12 cellular contexts compared by ENCODE assay signal in the genomic region with DNA sequence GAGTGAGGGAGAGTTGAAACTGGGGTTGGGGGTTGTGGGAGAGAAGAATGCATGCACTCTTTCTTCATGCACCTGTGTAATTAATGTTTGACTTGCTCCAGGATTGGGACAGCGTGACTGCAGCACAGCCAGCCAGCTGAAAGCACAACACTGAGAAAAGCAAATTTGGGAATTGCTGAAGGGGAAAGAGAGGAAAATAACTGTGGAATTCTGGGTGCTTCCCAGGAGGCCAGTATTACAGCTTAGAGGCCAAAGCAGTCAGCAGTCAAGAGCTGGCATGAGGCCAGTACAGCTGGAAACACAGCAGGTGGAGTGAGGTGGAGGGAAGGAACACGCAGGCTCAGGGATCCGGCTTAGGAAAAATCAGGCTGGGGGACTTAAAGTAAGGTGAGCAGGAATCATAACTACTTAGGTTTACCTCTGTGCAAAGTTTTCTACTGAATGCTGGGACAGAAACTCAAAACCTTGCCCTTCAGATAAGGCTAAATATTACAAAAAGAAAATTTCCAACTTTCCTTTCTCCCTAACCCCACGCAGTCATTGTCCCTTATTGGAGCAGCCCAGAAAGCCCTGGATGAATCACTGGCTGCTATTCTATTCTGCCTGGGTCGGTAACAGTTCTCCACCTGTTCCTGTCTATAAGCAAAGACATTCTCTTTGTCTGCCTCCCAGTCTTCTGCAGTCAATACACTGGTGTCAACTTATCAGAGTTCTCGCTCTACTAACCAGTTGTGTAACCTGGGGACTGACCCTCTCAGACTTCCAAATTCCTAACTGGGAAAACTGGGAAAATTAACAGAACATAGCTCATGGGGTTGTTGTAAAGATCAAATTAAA.
DNase-seq lines count a peak whose midpoint lies in the region; ATAC-seq and TF ChIP-seq lines count a peak whose summit lies in the region.
"Had no signal": no experiment of that assay in that cellular context is flagged by ENCODE, and none has a peak within 500 bp of the region (broad histone marks: within the 10 kb centered on the region; RNA-seq: fewer than 3 reads in every experiment).

No MANE protein-coding gene starts in this region.

- H3K4me1 Mint-ChIP-seq in GM23338, result peaks cover 15% of the 10 kb centered on the region
- H3K4me1 Mint-ChIP-seq in progenitor cell of endocrine pancreas (ENCODE audit: low read depth), result peaks cover 57% of the 10 kb centered on the region
- no peaks in the 10 kb centered on the region for H3K4me1 Mint-ChIP-seq in CD4-positive, alpha-beta memory T cell
- H3K4me1 Mint-ChIP-seq in activated T-cell treated with anti-CD3 and anti-CD28 coated beads, Interleukin-2, amount 50 U/mL, for 24 hours (ENCODE audit: low read depth), result no peaks in the 10 kb centered on the region
- H3K4me1 Mint-ChIP-seq in T-helper 2 cell treated with Interferon-gamma antibody and Interleukin-4, amounts not matched to agents 5 μg/mL and 100 μg/mL, for 36 hours (ENCODE audit: low read depth), result no peaks in the 10 kb centered on the region
- H3K4me1 Mint-ChIP-seq: naive thymus-derived CD4-positive, alpha-beta T cell had no signal

- intact Hi-C loops in CD4-positive, alpha-beta memory T cell (cut with micrococcal nuclease), result no loop called here

- peaks cover 2% of the 10 kb centered on the region; the same call in 1 of the 2 replicates for H3K4me1 ChIP-seq in GM23338 (ENCODE audit: insufficient read depth)
- no peaks in the 10 kb centered on the region for H3K4me1 ChIP-seq in CD4-positive, alpha-beta memory T cell (ENCODE audit: insufficient read depth, low read length)
- H3K4me1 ChIP-seq: uterus had no signal

- TF ChIP-seq CTCF in GM23338 (conservative IDR thresholded peaks at IDR 0.05; ENCODE audit: low read depth in 2 of 2) (no peak), fibroblast of pulmonary artery (IDR thresholded peaks at IDR 0.05; ENCODE audit: low read length, missing control alignments) (no peak), progenitor cell of endocrine pancreas (IDR thresholded peaks at IDR 0.05; ENCODE audit: unreplicated experiment) (no peak)

- peaks cover 3% of the 10 kb centered on the region for H3K27me3 Mint-ChIP-seq in GM23338 (ENCODE audit: insufficient read depth, low read depth, poor library complexity)
- no peaks in the 10 kb centered on the region for H3K27me3 Mint-ChIP-seq in progenitor cell of endocrine pancreas
- no peaks in the 10 kb centered on the region for H3K27me3 Mint-ChIP-seq in CD4-positive, alpha-beta memory T cell
- H3K27me3 Mint-ChIP-seq in activated T-cell treated with anti-CD3 and anti-CD28 coated beads, Interleukin-2, amount 50 U/mL, for 24 hours, result no peaks in the 10 kb centered on the region
- H3K27me3 Mint-ChIP-seq in T-helper 2 cell treated with Interferon-gamma antibody and Interleukin-4, amounts not matched to agents 5 μg/mL and 100 μg/mL, for 36 hours (ENCODE audit: low read depth), result no peaks in the 10 kb centered on the region

- H3F3A ChIP-seq in GM23338 (replicated peaks; ENCODE audit: low read depth), result no peaks in the 10 kb centered on the region

- 0 out of 2 replicates have a peak, but pooled peaks cover 4% of the 10 kb centered on the region for H3K9me2 ChIP-seq in GM23338 (ENCODE audit: insufficient read depth)

- peaks cover 58% of the 10 kb centered on the region for H3K79me2 ChIP-seq in GM23338 (replicated peaks; ENCODE audit: insufficient read depth)

- no peak overlapping the region for H2AFZ ChIP-seq in GM23338
- H2AFZ ChIP-seq: PC-9 had no signal

- H3K4me3 Mint-ChIP-seq in GM23338, result no peak overlapping the region
- peak overlapping the region; percentile 29 for H3K4me3 Mint-ChIP-seq in progenitor cell of endocrine pancreas (ENCODE audit: low read depth)
- no peak overlapping the region for H3K4me3 Mint-ChIP-seq in CD4-positive, alpha-beta memory T cell
- no peak overlapping the region for H3K4me3 Mint-ChIP-seq in activated T-cell treated with anti-CD3 and anti-CD28 coated beads, Interleukin-2, amount 50 U/mL, for 24 hours
- H3K4me3 Mint-ChIP-seq in T-helper 2 cell treated with Interferon-gamma antibody and Interleukin-4, amounts not matched to agents 5 μg/mL and 100 μg/mL, for 36 hours, result no peak overlapping the region
- H3K4me3 Mint-ChIP-seq: naive thymus-derived CD4-positive, alpha-beta T cell had no signal

- POLR2A ChIA-PET in CD4-positive, alpha-beta memory T cell (lab: Charles Lee; ENCODE audit: partially characterized antibody), result no interaction called here

- H3K4me3 ChIP-seq in GM23338 (no peak overlapping the region), fibroblast of pulmonary artery (replicated peaks; ENCODE audit: low read depth, low read length) (no peak overlapping the region)
- no peak overlapping the region for H3K4me3 ChIP-seq in CD4-positive, alpha-beta memory T cell (ENCODE audit: low read length in 2 of 2)
- H3K4me3 ChIP-seq: PC-9, uterus had no signal

- H3K36me3 Mint-ChIP-seq in GM23338 (ENCODE audit: low read depth), result no peaks in the 10 kb centered on the region
- H3K36me3 Mint-ChIP-seq in progenitor cell of endocrine pancreas (ENCODE audit: insufficient read depth), result peaks cover 3% of the 10 kb centered on the region
- no peaks in the 10 kb centered on the region for H3K36me3 Mint-ChIP-seq in CD4-positive, alpha-beta memory T cell
- H3K36me3 Mint-ChIP-seq in activated T-cell treated with anti-CD3 and anti-CD28 coated beads, Interleukin-2, amount 50 U/mL, for 24 hours (ENCODE audit: low read depth), result no peaks in the 10 kb centered on the region
- H3K36me3 Mint-ChIP-seq in T-helper 2 cell treated with Interferon-gamma antibody and Interleukin-4, amounts not matched to agents 5 μg/mL and 100 μg/mL, for 36 hours (ENCODE audit: low read depth), result no peaks in the 10 kb centered on the region
- H3K36me3 Mint-ChIP-seq: naive thymus-derived CD4-positive, alpha-beta T cell had no signal

- ATAC-seq in GM23338, result peak; percentile 69
- no peak for ATAC-seq in GM18867 (IDR thresholded peaks at IDR 0.05; ENCODE audit: unreplicated experiment)
- ATAC-seq: naive thymus-derived CD4-positive, alpha-beta T cell had no signal

- no peaks in the 10 kb centered on the region for H3K36me3 ChIP-seq in GM23338 (ENCODE audit: insufficient read depth)
- H3K36me3 ChIP-seq in CD4-positive, alpha-beta memory T cell (ENCODE audit: insufficient read depth, low read length), result no peaks in the 10 kb centered on the region
- H3K36me3 ChIP-seq: uterus had no signal

- no peak overlapping the region for H3K27ac Mint-ChIP-seq in GM23338
- peak overlapping the region; percentile 96 for H3K27ac Mint-ChIP-seq in progenitor cell of endocrine pancreas
- no peak overlapping the region for H3K27ac Mint-ChIP-seq in CD4-positive, alpha-beta memory T cell
- no peak overlapping the region for H3K27ac Mint-ChIP-seq in activated T-cell treated with anti-CD3 and anti-CD28 coated beads, Interleukin-2, amount 50 U/mL, for 24 hours
- no peak overlapping the region for H3K27ac Mint-ChIP-seq in T-helper 2 cell treated with Interferon-gamma antibody and Interleukin-4, amounts not matched to agents 5 μg/mL and 100 μg/mL, for 36 hours
- H3K27ac Mint-ChIP-seq: naive thymus-derived CD4-positive, alpha-beta T cell had no signal

- no peak overlapping the region for H3K27ac ChIP-seq in GM23338 (ENCODE audit: low read depth)
- no peak overlapping the region for H3K27ac ChIP-seq in CD4-positive, alpha-beta memory T cell (ENCODE audit: low read depth, low read length)
- H3K27ac ChIP-seq: PC-9, uterus had no signal

- H4K20me1 ChIP-seq in GM23338 (replicated peaks; ENCODE audit: insufficient read depth), result peaks cover 6% of the 10 kb centered on the region; the same call in 1 of the 2 replicates

- CTCF ChIA-PET in CD4-positive, alpha-beta memory T cell (lab: Charles Lee; ENCODE audit: partially characterized antibody), result interaction anchor here (0.6 kb wide), 1 partner anchor 11 kb away, joined by 3 read pairs; no protein-coding TSS in a partner anchor

- H3K27me3 ChIP-seq in GM23338 (ENCODE audit: insufficient read depth), result no peaks in the 10 kb centered on the region
- H3K27me3 ChIP-seq in CD4-positive, alpha-beta memory T cell (ENCODE audit: insufficient read depth, low read length), result no peaks in the 10 kb centered on the region
- H3K27me3 ChIP-seq: uterus had no signal

- DNase-seq in GM23338 (ENCODE audit: low spot score) (no peak), NCI-H510A treated with DMSO at 0.1 percent for 48 hours (lab: John Stamatoyannopoulos, UW) (peak; percentile 52), fibroblast of pulmonary artery (ENCODE audit: low read depth) (peak; percentile 30), progenitor cell of endocrine pancreas (ENCODE audit: low spot score, unreplicated experiment) (no peak)
- DNase-seq in CD4-positive, alpha-beta memory T cell, result no peak
- DNase-seq in activated T-cell treated with anti-CD3 and anti-CD28 coated beads, Interleukin-2, amount 50 U/mL, for 24 hours, result no peak
- no peak for DNase-seq in T-helper 2 cell treated with Interferon-gamma antibody and Interleukin-4, amounts not matched to agents 5 μg/mL and 100 μg/mL, for 36 hours (ENCODE audit: low spot score)
- DNase-seq: activated CD4-positive, alpha-beta T cell treated with anti-CD3 and anti-CD28 coated beads, Interleukin-2, amount 50 U/mL, for 1 hour; naive thymus-derived CD4-positive, alpha-beta T cell; PC-9 had no signal

- H3K9me3 Mint-ChIP-seq in GM23338 (no peaks in the 10 kb centered on the region), progenitor cell of endocrine pancreas (ENCODE audit: low read depth) (no peaks in the 10 kb centered on the region)
- peaks cover 0 to 8% (median 0%) of the 10 kb centered on the region in 8 donors for H3K9me3 Mint-ChIP-seq in CD4-positive, alpha-beta memory T cell
- peaks cover 3% of the 10 kb centered on the region for H3K9me3 Mint-ChIP-seq in activated T-cell treated with anti-CD3 and anti-CD28 coated beads, Interleukin-2, amount 50 U/mL, for 24 hours
- no peaks in the 10 kb centered on the region for H3K9me3 Mint-ChIP-seq in T-helper 2 cell treated with Interferon-gamma antibody and Interleukin-4, amounts not matched to agents 5 μg/mL and 100 μg/mL, for 36 hours

- H3K4me2 ChIP-seq in GM23338, result no peak overlapping the region
- H3K4me2 ChIP-seq: PC-9 had no signal

- no peaks in the 10 kb centered on the region for H3K9me3 ChIP-seq in CD4-positive, alpha-beta memory T cell (ENCODE audit: control insufficient read depth in 1 of 2, low read length in 2 of 2)
- H3K9me3 ChIP-seq: uterus had no signal

TF ChIP-seq in GM23338, 12 proteins besides CTCF, POLR2A, EP300 and RAD21 (continues in another document):
- TF ChIP-seq JUNB (IDR thresholded peaks at IDR 0.05; ENCODE audit: unreplicated experiment) (no peak), STAT1 (IDR thresholded peaks at IDR 0.05; ENCODE audit: unreplicated experiment) (no peak), EZH2 (IDR thresholded peaks at IDR 0.05; ENCODE audit: low read depth, unreplicated experiment) (no peak)
- TF ChIP-seq, protein P1, sequence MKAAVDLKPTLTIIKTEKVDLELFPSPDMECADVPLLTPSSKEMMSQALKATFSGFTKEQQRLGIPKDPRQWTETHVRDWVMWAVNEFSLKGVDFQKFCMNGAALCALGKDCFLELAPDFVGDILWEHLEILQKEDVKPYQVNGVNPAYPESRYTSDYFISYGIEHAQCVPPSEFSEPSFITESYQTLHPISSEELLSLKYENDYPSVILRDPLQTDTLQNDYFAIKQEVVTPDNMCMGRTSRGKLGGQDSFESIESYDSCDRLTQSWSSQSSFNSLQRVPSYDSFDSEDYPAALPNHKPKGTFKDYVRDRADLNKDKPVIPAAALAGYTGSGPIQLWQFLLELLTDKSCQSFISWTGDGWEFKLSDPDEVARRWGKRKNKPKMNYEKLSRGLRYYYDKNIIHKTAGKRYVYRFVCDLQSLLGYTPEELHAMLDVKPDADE (IDR thresholded peaks at IDR 0.05), result no peak

Comparison
In these comparisons a context has a peak if more than half of its experiments do, and no peak if none do; other contexts are left out.
1. DNase-seq: peak in NCI-H510A treated with DMSO at 0.1 percent for 48 hours (single experiment) and fibroblast of pulmonary artery (single experiment); none in GM23338 (single experiment), progenitor cell of endocrine pancreas (single experiment), CD4-positive, alpha-beta memory T cell (0 of 5), activated T-cell treated with anti-CD3 and anti-CD28 coated beads, Interleukin-2, amount 50 U/mL, for 24 hours (single experiment) and T-helper 2 cell treated with Interferon-gamma antibody and Interleukin-4, amounts not matched to agents 5 μg/mL and 100 μg/mL, for 36 hours (single experiment).